Comparison of ENCODE assay signal across 1 cellular context in genomic region chr22:37559901-37560681, GRCh38.
TF ChIP-seq lines count a peak whose summit lies in the region.

TSS of gene CDC42EP1 (plus strand) at chr22:37560480. CDS start at chr22:37566350, 5,870 bp downstream.

TF ChIP-seq in HEK293, 187 proteins besides CTCF, POLR2A, EP300 and RAD21 (continued from another document):
- 0 out of 2 replicates have a peak, but pooled peaks have one; percentile 64 for TF ChIP-seq PBX3 (CRISPR knock-in tag; IDR thresholded peaks at IDR 0.05)
- peak; percentile 44; the same call in 1 of the 2 replicates for TF ChIP-seq ZNF341 (tag by site-specific recombination; IDR thresholded peaks at IDR 0.05; ENCODE audit: low read depth)
- peak; percentile 56; the same call in 1 of the 2 replicates for TF ChIP-seq ZNF2 (tag by site-specific recombination; IDR thresholded peaks at IDR 0.05)
- TF ChIP-seq PRDM10 (tag by site-specific recombination; IDR thresholded peaks at IDR 0.05), result 0 out of 2 replicates have a peak, but pooled peaks have one; percentile 16
- TF ChIP-seq BCL11A (tag by site-specific recombination; IDR thresholded peaks at IDR 0.05; ENCODE audit: low read depth), result no peak
- TF ChIP-seq ZEB2 (tag by site-specific recombination; IDR thresholded peaks at IDR 0.05), result peak; percentile 58; the same call in 1 of the 2 replicates
- peak; percentile 81 for TF ChIP-seq PATZ1 (tag by site-specific recombination; IDR thresholded peaks at IDR 0.05)
- TF ChIP-seq ZNF174 (tag by site-specific recombination; IDR thresholded peaks at IDR 0.05), result no peak
- TF ChIP-seq ZBTB8A (tag by site-specific recombination; IDR thresholded peaks at IDR 0.05), result peak; percentile 87
